ENCODE assay signal across 8 cellular contexts in the genomic region with DNA sequence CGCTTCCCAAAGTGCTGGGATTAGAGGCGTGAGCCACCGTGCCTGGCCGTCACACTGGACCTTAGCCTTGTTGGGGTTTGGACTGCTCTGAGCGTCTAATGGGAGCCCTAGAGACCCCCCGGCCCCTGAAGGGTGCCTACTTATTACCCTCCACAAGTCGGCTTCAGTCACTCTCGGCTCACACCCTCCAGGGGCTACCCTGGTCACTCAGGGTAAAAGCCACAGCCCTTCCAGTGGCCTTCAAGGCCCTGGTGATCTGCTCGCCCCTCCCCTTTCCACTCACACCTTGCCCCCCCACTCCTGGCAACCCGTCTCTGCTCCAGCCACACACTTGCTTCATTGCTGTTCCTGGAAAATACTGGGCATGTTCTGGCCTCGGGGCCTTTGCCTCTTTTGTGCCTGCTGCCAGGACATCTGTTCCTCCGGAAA. TPM values are rescaled to one million over a fixed set of nuclear protein-coding genes. Genes with fewer than 3 reads are reported as not detected.
DNase-seq lines count a peak whose midpoint lies in the region; TF ChIP-seq lines count a peak whose summit lies in the region.

No MANE protein-coding gene starts in this region.

- peak overlapping the region; percentile 51 to 60 (median 51) for H3K4me3 ChIP-seq in skeletal muscle tissue (ENCODE audit: low read length in 3 of 3)

- DNase-seq in activated CD4-positive, alpha-beta T cell treated with anti-CD3 and anti-CD28 coated beads, Interleukin-2, amount 10 ng/mL, durations not matched to agents 7 days and 5 days = no peak
- DNase-seq in activated CD4-positive, alpha-beta T cell treated with anti-CD3 and anti-CD28 coated beads for 1 hour = no peak
- DNase-seq in SK-MEL-5 (ENCODE audit: low read depth, low spot score) (peak; percentile 33), glutamatergic neuron (peak; percentile 39), NCI-H2081 (lab: John Stamatoyannopoulos, UW) (no peak), HUDEP-2 (lab: John Stamatoyannopoulos, UW; ENCODE audit: unreplicated experiment in 76 of 76) (no peak), NAMALWA (ENCODE audit: low spot score) (no peak)

- no peak for TF ChIP-seq CTCF in glutamatergic neuron (IDR thresholded peaks at IDR 0.05; ENCODE audit: partially characterized antibody, unreplicated experiment)

- in situ Hi-C loops in SK-MEL-5 (cut with HindIII; ENCODE audit: low pct_unique_long_range_greater_than_20kb, low sequenced_read_pairs) = no loop called here

- no peaks in the 10 kb centered on the region for H3K36me3 ChIP-seq in skeletal muscle tissue (ENCODE audit: control insufficient read depth in 3 of 3, insufficient read depth in 3 of 3, low read length in 3 of 3)

- no peaks in the 10 kb centered on the region for H3K9me3 Mint-ChIP-seq in activated CD4-positive, alpha-beta T cell treated with anti-CD3 and anti-CD28 coated beads, Interleukin-2, amount 10 ng/mL, durations not matched to agents 7 days and 5 days
- H3K9me3 Mint-ChIP-seq in glutamatergic neuron (ENCODE audit: unreplicated experiment) = peaks cover 2% of the 10 kb centered on the region

- H3K9ac ChIP-seq in skeletal muscle tissue (ENCODE audit: low read depth in 1 of 3, low read length in 3 of 3) = peak overlapping the region in 1 of 3 donors; percentile 60

- peak overlapping the region; percentile 90 for H3K4me3 Mint-ChIP-seq in activated CD4-positive, alpha-beta T cell treated with anti-CD3 and anti-CD28 coated beads, Interleukin-2, amount 10 ng/mL, durations not matched to agents 7 days and 5 days
- H3K4me3 Mint-ChIP-seq in glutamatergic neuron (ENCODE audit: unreplicated experiment) = peak overlapping the region; percentile 73

- peaks cover 3 to 12% (median 11%) of the 10 kb centered on the region in 3 donors for H3K4me1 ChIP-seq in skeletal muscle tissue (ENCODE audit: control insufficient read depth in 3 of 3, insufficient read depth in 3 of 3, low read length in 3 of 3)

- no peak overlapping the region for H3K27ac ChIP-seq in skeletal muscle tissue (ENCODE audit: low read depth, low read length)

- H3K27me3 Mint-ChIP-seq in activated CD4-positive, alpha-beta T cell treated with anti-CD3 and anti-CD28 coated beads, Interleukin-2, amount 10 ng/mL, durations not matched to agents 7 days and 5 days = no peaks in the 10 kb centered on the region
- peaks cover 4% of the 10 kb centered on the region for H3K27me3 Mint-ChIP-seq in glutamatergic neuron (ENCODE audit: unreplicated experiment)

- POLR2A ChIA-PET in activated CD4-positive, alpha-beta T cell treated with anti-CD3 and anti-CD28 coated beads, Interleukin-2, amount 10 ng/mL, durations not matched to agents 7 days and 5 days (lab: Charles Lee) = no interaction called here

- peak overlapping the region; percentile 100 for H3K27ac Mint-ChIP-seq in activated CD4-positive, alpha-beta T cell treated with anti-CD3 and anti-CD28 coated beads, Interleukin-2, amount 10 ng/mL, durations not matched to agents 7 days and 5 days
- peak overlapping the region; percentile 86 for H3K27ac Mint-ChIP-seq in glutamatergic neuron (ENCODE audit: unreplicated experiment)

- no peaks in the 10 kb centered on the region for H3K36me3 Mint-ChIP-seq in activated CD4-positive, alpha-beta T cell treated with anti-CD3 and anti-CD28 coated beads, Interleukin-2, amount 10 ng/mL, durations not matched to agents 7 days and 5 days (ENCODE audit: low read depth)
- no peaks in the 10 kb centered on the region for H3K36me3 Mint-ChIP-seq in glutamatergic neuron (ENCODE audit: unreplicated experiment)

- H3K4me1 Mint-ChIP-seq in activated CD4-positive, alpha-beta T cell treated with anti-CD3 and anti-CD28 coated beads, Interleukin-2, amount 10 ng/mL, durations not matched to agents 7 days and 5 days = peaks cover 47% of the 10 kb centered on the region
- peaks cover 7% of the 10 kb centered on the region for H3K4me1 Mint-ChIP-seq in glutamatergic neuron (ENCODE audit: low read depth, unreplicated experiment)

- H3K27me3 ChIP-seq in skeletal muscle tissue (ENCODE audit: control insufficient read depth in 3 of 3, insufficient read depth in 3 of 3, low read length in 3 of 3) = peaks cover 0 to 3% (median 0%) of the 10 kb centered on the region in 3 donors

- CTCF ChIA-PET in activated CD4-positive, alpha-beta T cell treated with anti-CD3 and anti-CD28 coated beads, Interleukin-2, amount 10 ng/mL, durations not matched to agents 7 days and 5 days (lab: Charles Lee) = interaction anchor here (0.6 to 2.6 kb wide), 6 partner anchors 12 to 364 kb away, joined by 3 to 12 read pairs (median 4); a partner anchor contains a TSS

- H3K9me3 ChIP-seq in skeletal muscle tissue (ENCODE audit: control insufficient read depth in 3 of 3, low read length in 3 of 3) = no peaks in the 10 kb centered on the region

RNA-seq across cellular contexts. Expression of a gene that starts 3.6 kb away (rescaled TPM):
- 1 to 10 TPM; 3.0 to 3.5 TPM for total RNA-seq in activated CD4-positive, alpha-beta T cell treated with anti-CD3 and anti-CD28 coated beads, Interleukin-2, amount 10 ng/mL, durations not matched to agents 7 days and 5 days
- 0.13 TPM in 1 of 2 replicates, not detected in the other for total RNA-seq in SK-MEL-5 (2014; rRNA removed; shearing (Covaris generic))
- polyA plus RNA-seq in SK-MEL-5 (2015; cell fraction: cytosol; rRNA removed) = 0.03 TPM in 1 of 2 replicates, not detected in the other
- polyA plus RNA-seq in SK-MEL-5 (2015; cell fraction: nucleus; rRNA removed) = not detected in 2 replicates
- 1.2 TPM for total RNA-seq in glutamatergic neuron (ENCODE audit: unreplicated experiment)
- under 0.01 TPM for total RNA-seq in skeletal muscle tissue

RNA-seq across cellular contexts. Expression of a gene that starts 39.5 kb away (rescaled TPM):
- total RNA-seq in activated CD4-positive, alpha-beta T cell treated with anti-CD3 and anti-CD28 coated beads, Interleukin-2, amount 10 ng/mL, durations not matched to agents 7 days and 5 days = 1 to 10 TPM; 5.8 to 6.0 TPM
- total RNA-seq in SK-MEL-5 (2014; rRNA removed; shearing (Covaris generic)) = 13.6 and 14.2 TPM in 2 replicates
- 26.2 and 36.7 TPM in 2 replicates for polyA plus RNA-seq in SK-MEL-5 (2015; cell fraction: cytosol; rRNA removed)
- polyA plus RNA-seq in SK-MEL-5 (2015; cell fraction: nucleus; rRNA removed) = 55.1 and 56.4 TPM in 2 replicates
- total RNA-seq in glutamatergic neuron (ENCODE audit: unreplicated experiment) (205 TPM), skeletal muscle tissue (8.9 TPM)

RNA-seq across cellular contexts. Expression of a gene that starts 46.7 kb away (rescaled TPM):
- total RNA-seq in activated CD4-positive, alpha-beta T cell treated with anti-CD3 and anti-CD28 coated beads, Interleukin-2, amount 10 ng/mL, durations not matched to agents 7 days and 5 days = 10 to 100 TPM; 66.4 to 70.8 TPM
- 16.9 and 22.2 TPM in 2 replicates for total RNA-seq in SK-MEL-5 (2014; rRNA removed; shearing (Covaris generic))
- polyA plus RNA-seq in SK-MEL-5 (2015; cell fraction: cytosol; rRNA removed) = 84.8 and 88.2 TPM in 2 replicates
- polyA plus RNA-seq in SK-MEL-5 (2015; cell fraction: nucleus; rRNA removed) = 4.3 and 4.7 TPM in 2 replicates
- total RNA-seq in glutamatergic neuron (ENCODE audit: unreplicated experiment) (15.9 TPM), skeletal muscle tissue (10.4 TPM)

Comparison
In these comparisons a context has a peak if more than half of its experiments do, and no peak if none do; other contexts are left out.
1. DNase-seq: peak in SK-MEL-5 (single experiment) and glutamatergic neuron (single experiment); none in activated CD4-positive, alpha-beta T cell treated with anti-CD3 and anti-CD28 coated beads, Interleukin-2, amount 10 ng/mL, durations not matched to agents 7 days and 5 days (single experiment), activated CD4-positive, alpha-beta T cell treated with anti-CD3 and anti-CD28 coated beads for 1 hour (single experiment), NCI-H2081 (0 of 2), HUDEP-2 (0 of 76) and NAMALWA (single experiment).
2. RNA of a gene that starts 39.5 kb away (total RNA-seq): 205 TPM in glutamatergic neuron (single experiment); 13.6 to 14.2 TPM in SK-MEL-5, 8.9 TPM in skeletal muscle tissue (single experiment) and 5.8 to 6.0 TPM in activated CD4-positive, alpha-beta T cell treated with anti-CD3 and anti-CD28 coated beads, Interleukin-2, amount 10 ng/mL, durations not matched to agents 7 days and 5 days; every median in the first group is over 10 times any median in the second.